22 cellular contexts compared by ENCODE assay signal in the genomic region with DNA sequence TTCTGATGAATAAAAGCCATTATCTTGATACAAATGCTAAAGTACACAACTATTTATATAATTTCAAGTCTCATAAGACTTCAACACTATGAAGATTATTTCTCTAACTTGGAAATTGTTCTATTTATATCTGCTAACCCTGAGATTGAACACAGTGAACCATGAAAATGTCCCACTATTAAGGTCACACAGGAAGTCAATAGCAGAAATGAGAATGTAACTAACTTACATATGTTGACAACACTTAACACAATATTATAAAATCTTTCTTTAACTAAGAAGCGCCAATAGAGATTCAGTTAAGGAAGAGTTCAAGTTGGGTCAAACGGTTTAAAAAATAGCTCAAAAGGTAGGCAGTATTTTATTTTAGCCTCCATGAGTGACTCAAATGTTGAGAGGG.
A peak's percentile ranks its signal among the peaks of the same experiment; 100 is the strongest.
DNase-seq lines count a peak whose midpoint lies in the region; ATAC-seq, FAIRE-seq and TF ChIP-seq lines count a peak whose summit lies in the region.
"Had no signal": no experiment of that assay in that cellular context is flagged by ENCODE, and none has a peak within 500 bp of the region (broad histone marks: within the 10 kb centered on the region; RNA-seq: fewer than 3 reads in every experiment).

No MANE protein-coding gene starts in this region.

- peak overlapping the region; percentile 51 for H3K4me2 ChIP-seq in BLaER1
- H3K4me2 ChIP-seq in GM12878 (ENCODE audit: control insufficient read depth, insufficient read depth): no peak overlapping the region
- no peak overlapping the region for H3K4me2 ChIP-seq in MM.1S (ENCODE audit: low read depth, low read length)

- no peaks in the 10 kb centered on the region for H3K27me3 Mint-ChIP-seq in activated CD4-positive, alpha-beta memory T cell treated with anti-CD3 and anti-CD28 coated beads for 36 hours

- no peak for FAIRE-seq in GM12878 (lab: Jason Lieb, UNC)
- FAIRE-seq: A204.1, G401.6 had no signal

- no peaks in the 10 kb centered on the region for H3K27me3 ChIP-seq in BLaER1
- H3K27me3 ChIP-seq in GM12878 (replicated peaks in 1 of 2; ENCODE audit: control insufficient read depth in 2 of 2, insufficient read depth in 2 of 2, low read length in 1 of 2): no peaks in the 10 kb centered on the region
- H3K27me3 ChIP-seq in MM.1S (replicated peaks; ENCODE audit: insufficient read depth, low read length): no peaks in the 10 kb centered on the region

- ATAC-seq in GM18867 (IDR thresholded peaks at IDR 0.05; ENCODE audit: unreplicated experiment) (peak; percentile 52), HG03378 (IDR thresholded peaks at IDR 0.05; ENCODE audit: unreplicated experiment) (peak; percentile 46), GM12878 (peak; percentile 38; the same call in 2 of the 3 replicates)
- ATAC-seq: Panc1, Right ventricle myocardium inferior had no signal

- DNase-seq in GM12878 (ENCODE audit: low read depth, low spot score): no peak
- no peak for DNase-seq in anterior cingulate cortex (lab: John Stamatoyannopoulos, UW)
- no peak for DNase-seq in MM.1S
- DNase-seq in activated CD4-positive, alpha-beta memory T cell treated with anti-CD3 and anti-CD28 coated beads for 36 hours: no peak
- DNase-seq in Ammon's horn (ENCODE audit: low spot score): no peak
- DNase-seq: CD4-positive, CD25-positive, alpha-beta regulatory T cell; DMS79; HFFc6; NCI-H1048; NCI-H1694; NCI-H446 treated with DMSO at 0.1 percent for 48 hours; NCI-H748 treated with DMSO at 0.1 percent for 48 hours; T-helper 1 cell had no signal

- in situ Hi-C loops in GM12878 (cut with MboI): no loop called here

- H3K4me3 Mint-ChIP-seq in activated CD4-positive, alpha-beta memory T cell treated with anti-CD3 and anti-CD28 coated beads for 36 hours: no peak overlapping the region
- H3K4me3 Mint-ChIP-seq: CD4-positive, CD25-positive, alpha-beta regulatory T cell; HFFc6 had no signal

- no peaks in the 10 kb centered on the region for H3K9me2 ChIP-seq in MM.1S (replicated peaks; ENCODE audit: insufficient read depth, low read length)

- H3K36me3 Mint-ChIP-seq in activated CD4-positive, alpha-beta memory T cell treated with anti-CD3 and anti-CD28 coated beads for 36 hours: peaks cover 8% of the 10 kb centered on the region
- H3K36me3 Mint-ChIP-seq: CD4-positive, CD25-positive, alpha-beta regulatory T cell had no signal

- H3K27ac Mint-ChIP-seq in activated CD4-positive, alpha-beta memory T cell treated with anti-CD3 and anti-CD28 coated beads for 36 hours: no peak overlapping the region
- H3K27ac Mint-ChIP-seq: CD4-positive, CD25-positive, alpha-beta regulatory T cell; HFFc6; IgD-negative memory B cell had no signal

- H3K9me3 ChIP-seq in BLaER1: no peaks in the 10 kb centered on the region
- H3K9me3 ChIP-seq in GM12878 (replicated peaks; ENCODE audit: control insufficient read depth, insufficient read depth, low read length): no peaks in the 10 kb centered on the region; the same call in 1 of the 3 replicates
- no peaks in the 10 kb centered on the region for H3K9me3 ChIP-seq in MM.1S (replicated peaks; ENCODE audit: insufficient read depth, low read length)

- H3F3A ChIP-seq in MM.1S (ENCODE audit: insufficient read depth, low read length): no peaks in the 10 kb centered on the region

- no peak for TF ChIP-seq RAD21 in GM12878 (IDR thresholded peaks at IDR 0.05; ENCODE audit: insufficient read depth, low read depth, low read length)

- TF ChIP-seq POLR2A in GM12878 (IDR thresholded peaks at IDR 0.05; ENCODE audit: low read depth, low read length): no peak

- POLR2A ChIA-PET in GM12878 (lab: Charles Lee): no interaction called here
- POLR2A ChIA-PET in activated CD4-positive, alpha-beta memory T cell treated with anti-CD3 and anti-CD28 coated beads for 36 hours (lab: Charles Lee): interaction anchor here (0.6 kb wide), 1 partner anchor 22 kb away, joined by 3 read pairs; no protein-coding TSS in a partner anchor

- H3K9ac ChIP-seq in BLaER1 (no peak overlapping the region), GM12878 (ENCODE audit: control insufficient read depth, insufficient read depth, low read length) (no peak overlapping the region), MM.1S (ENCODE audit: low read length) (no peak overlapping the region)

- H3K4me1 ChIP-seq in BLaER1: peaks cover 55% of the 10 kb centered on the region
- peaks cover 17% of the 10 kb centered on the region for H3K4me1 ChIP-seq in GM12878 (ENCODE audit: control insufficient read depth, insufficient read depth, low read length)
- no peaks in the 10 kb centered on the region for H3K4me1 ChIP-seq in MM.1S (ENCODE audit: low read length)

- CTCF ChIA-PET in GM12878 (lab: Yijun Ruan, JAX): interaction anchor here (0.8 kb wide), 1 partner anchor 42 kb away, joined by 3 read pairs; no protein-coding TSS in a partner anchor
- CTCF ChIA-PET in activated CD4-positive, alpha-beta memory T cell treated with anti-CD3 and anti-CD28 coated beads for 36 hours (lab: Charles Lee): interaction anchor here (0.5 kb wide), 1 partner anchor 1898 kb away, joined by 3 read pairs; no protein-coding TSS in a partner anchor

- H3K4me1 Mint-ChIP-seq in activated CD4-positive, alpha-beta memory T cell treated with anti-CD3 and anti-CD28 coated beads for 36 hours (ENCODE audit: low read depth): peaks cover 31% of the 10 kb centered on the region

- intact Hi-C loops in GM12878 (cut with micrococcal nuclease; ENCODE audit: unreplicated experiment): loop anchor here (10.0 kb wide), 2 partner anchors 556 to 736 kb away; a partner anchor contains a TSS
- intact Hi-C loops in activated CD4-positive, alpha-beta memory T cell treated with anti-CD3 and anti-CD28 coated beads for 36 hours (cut with micrococcal nuclease): loop anchor here (5.0 to 10.0 kb wide), 2 partner anchors 188 to 646 kb away; no protein-coding TSS in a partner anchor

- H3K79me2 ChIP-seq in GM12878 (ENCODE audit: control insufficient read depth, insufficient read depth, low read length) (no peaks in the 10 kb centered on the region), MM.1S (ENCODE audit: low read length) (no peaks in the 10 kb centered on the region)

- SMC1A ChIA-PET in GM12878 (lab: Charles Lee; ENCODE audit: uncharacterized antibody, unreplicated experiment): interaction anchor here (1.0 to 1.1 kb wide), 3 partner anchors 10 to 30 kb away, joined by 3 read pairs; no protein-coding TSS in a partner anchor

- H2AFZ ChIP-seq in GM12878 (ENCODE audit: control insufficient read depth, low read depth, low read length): no peak overlapping the region
- H2AFZ ChIP-seq in MM.1S (ENCODE audit: low read length): no peak overlapping the region

- 27% methylated on average over 2 of the region's 2 CpGs for WGBS in GM12878 (ENCODE audit: insufficient coverage, insufficient replicate concordance, low lambda C conversion rate, missing lambda C conversion rate)

- H3K27ac ChIP-seq in BLaER1: 0 out of 2 replicates have a peak overlapping the region, but pooled peaks have one; percentile 18
- no peak overlapping the region for H3K27ac ChIP-seq in GM12878 (ENCODE audit: control insufficient read depth, insufficient read depth)
- no peak overlapping the region for H3K27ac ChIP-seq in MM.1S (ENCODE audit: low read length)
- H3K27ac ChIP-seq: SK-N-MC had no signal

- TF ChIP-seq CTCF in GM12878 (IDR thresholded peaks at IDR 0.05 in 2 of 3, conservative IDR thresholded peaks at IDR 0.05 in 1 of 3; ENCODE audit: control insufficient read depth in 2 of 3, extremely low read depth in 1 of 3, insufficient read depth in 1 of 3, low read depth in 3 of 3, low read length in 3 of 3) (no peak), MM.1S (IDR thresholded peaks at IDR 0.05; ENCODE audit: low read length) (no peak)

- H3K4me3 ChIP-seq in BLaER1 (no peak overlapping the region), GM12878 (no peak overlapping the region), MM.1S (ENCODE audit: low read length) (no peak overlapping the region)
- H3K4me3 ChIP-seq: SK-N-MC had no signal

- no TSS peak for BruUV-seq in GM12878 (replicated peaks; lab: Mats Ljungman, UMichigan)

- H3K9me3 Mint-ChIP-seq in activated CD4-positive, alpha-beta memory T cell treated with anti-CD3 and anti-CD28 coated beads for 36 hours: peaks cover 2% of the 10 kb centered on the region
- H3K9me3 Mint-ChIP-seq: CD4-positive, CD25-positive, alpha-beta regulatory T cell; HFFc6 had no signal

- RAD21 ChIA-PET in GM12878 (lab: Charles Lee; ENCODE audit: unreplicated experiment): interaction anchor here (0.6 kb wide), 1 partner anchor 134 kb away, joined by 3 read pairs; no protein-coding TSS in a partner anchor

- H3K36me3 ChIP-seq in BLaER1: no peaks in the 10 kb centered on the region
- no peaks in the 10 kb centered on the region for H3K36me3 ChIP-seq in GM12878 (ENCODE audit: control insufficient read depth in 2 of 2, insufficient read depth in 2 of 2, low read length in 1 of 2)
- no peaks in the 10 kb centered on the region for H3K36me3 ChIP-seq in MM.1S (replicated peaks; ENCODE audit: insufficient read depth, low read length)

- TF ChIP-seq EP300 in GM12878 (IDR thresholded peaks at IDR 0.05; ENCODE audit: borderline replicate concordance in 1 of 2, control insufficient read depth in 1 of 2, low read depth in 2 of 2, low read length in 2 of 2): no peak

- H4K20me1 ChIP-seq in BLaER1 (no peaks in the 10 kb centered on the region), GM12878 (ENCODE audit: control insufficient read depth, insufficient read depth) (no peaks in the 10 kb centered on the region), MM.1S (ENCODE audit: insufficient read depth, low read length) (no peaks in the 10 kb centered on the region)

TF ChIP-seq in GM12878, 131 proteins besides CTCF, POLR2A, EP300 and RAD21 (continues in another document):
- TF ChIP-seq NR2C2 (IDR thresholded peaks at IDR 0.05; ENCODE audit: borderline replicate concordance, control insufficient read depth, insufficient read length, low read depth): no peak
- TF ChIP-seq SUPT20H (IDR thresholded peaks at IDR 0.05; ENCODE audit: borderline replicate concordance, control insufficient read depth, low read depth, low read length): no peak
- no peak for TF ChIP-seq BHLHE40 (IDR thresholded peaks at IDR 0.05; ENCODE audit: borderline replicate concordance in 1 of 2, low read depth in 2 of 2, low read length in 1 of 2)
- no peak for TF ChIP-seq TCF3 (IDR thresholded peaks at IDR 0.05; ENCODE audit: borderline replicate concordance, insufficient read depth, low read depth, low read length)
- no peak for TF ChIP-seq POU2F2 (IDR thresholded peaks at IDR 0.05; ENCODE audit: borderline replicate concordance, low read depth, low read length)
- no peak for TF ChIP-seq CBFB (IDR thresholded peaks at IDR 0.05; ENCODE audit: low read depth)
- peak; percentile 44; the same call in 1 of the 2 replicates for TF ChIP-seq SPI1 (IDR thresholded peaks at IDR 0.05; ENCODE audit: borderline replicate concordance, insufficient read depth, low read depth, low read length)
- TF ChIP-seq NFXL1 (IDR thresholded peaks at IDR 0.05; ENCODE audit: borderline replicate concordance): no peak
